ENCODE assay signal across 7 cellular contexts in genomic region chr10:23095966-23096813, GRCh38. TPM values are rescaled to one million over a fixed set of nuclear protein-coding genes. Genes with fewer than 3 reads are reported as not detected.
DNase-seq lines count a peak whose midpoint lies in the region; ATAC-seq and TF ChIP-seq lines count a peak whose summit lies in the region.

No MANE protein-coding gene starts in this region.

- peak; percentile 67 for DNase-seq in GM12865 (ENCODE audit: low read depth)
- DNase-seq in activated CD4-positive, alpha-beta T cell treated with anti-CD3 and anti-CD28 coated beads for 4 hours = peak; percentile 26 to 32
- peak; percentile 4 to 20 (median 7) for DNase-seq in effector memory CD8-positive, alpha-beta T cell
- DNase-seq in lung (ENCODE audit: low spot score) = peak; percentile 35
- peak; percentile 13 for DNase-seq in stimulated activated naive B cell treated with anti-CD40 and anti-IgM and Interleukin-4, amounts not matched to agents 10 μg/mL and 1 μg/mL and 100 μg/mL, for 72 hours

- H3K27me3 Mint-ChIP-seq in IgD-negative memory B cell = no peaks in the 10 kb centered on the region
- H3K27me3 Mint-ChIP-seq in effector memory CD8-positive, alpha-beta T cell = no peaks in the 10 kb centered on the region
- no peaks in the 10 kb centered on the region for H3K27me3 Mint-ChIP-seq in stimulated activated naive B cell treated with anti-CD40 and anti-IgM and Interleukin-4, amounts not matched to agents 10 μg/mL and 1 μg/mL and 100 μg/mL, for 72 hours

- H3K4me1 ChIP-seq in lung (ENCODE audit: control insufficient read depth in 2 of 2, insufficient read depth in 2 of 2, low read length in 2 of 2) = peaks cover 3 to 31% of the 10 kb centered on the region in 2 donors

- peak overlapping the region; percentile 95 to 97 for H3K27ac ChIP-seq in lung (ENCODE audit: low read depth in 1 of 2, low read length in 1 of 2)

- H3K4me3 ChIP-seq in GM12865 (ENCODE audit: low read depth, low read length) (peak overlapping the region; percentile 65), lung (peak overlapping the region; percentile 76)

- peaks cover 9 to 25% (median 21%) of the 10 kb centered on the region in 3 donors for H3K4me1 Mint-ChIP-seq in IgD-negative memory B cell
- H3K4me1 Mint-ChIP-seq in effector memory CD8-positive, alpha-beta T cell (ENCODE audit: low read depth in 2 of 2) = peaks cover 18 to 27% of the 10 kb centered on the region in 2 donors
- H3K4me1 Mint-ChIP-seq in stimulated activated naive B cell treated with anti-CD40 and anti-IgM and Interleukin-4, amounts not matched to agents 10 μg/mL and 1 μg/mL and 100 μg/mL, for 72 hours = peaks cover 13 to 18% of the 10 kb centered on the region in 2 donors

- H3K36me3 Mint-ChIP-seq in IgD-negative memory B cell = no peaks in the 10 kb centered on the region
- no peaks in the 10 kb centered on the region for H3K36me3 Mint-ChIP-seq in effector memory CD8-positive, alpha-beta T cell (ENCODE audit: insufficient read depth)
- no peaks in the 10 kb centered on the region for H3K36me3 Mint-ChIP-seq in stimulated activated naive B cell treated with anti-CD40 and anti-IgM and Interleukin-4, amounts not matched to agents 10 μg/mL and 1 μg/mL and 100 μg/mL, for 72 hours

- no peaks in the 10 kb centered on the region for H3K36me3 ChIP-seq in lung (ENCODE audit: control insufficient read depth in 2 of 2, insufficient read depth in 2 of 2, low read length in 2 of 2)

- 13 to 16% methylated on average over 21 of the region's 21 CpGs for whole genome bisulfite sequencing in lung, 2 donors

- peak overlapping the region; percentile 69 to 94 (median 90) for H3K4me3 Mint-ChIP-seq in IgD-negative memory B cell
- H3K4me3 Mint-ChIP-seq in effector memory CD8-positive, alpha-beta T cell = peak overlapping the region; percentile 83 to 87
- H3K4me3 Mint-ChIP-seq in stimulated activated naive B cell treated with anti-CD40 and anti-IgM and Interleukin-4, amounts not matched to agents 10 μg/mL and 1 μg/mL and 100 μg/mL, for 72 hours = peak overlapping the region; percentile 93 to 97

- no peaks in the 10 kb centered on the region for H3K27me3 ChIP-seq in lung (ENCODE audit: control insufficient read depth, insufficient read depth)

- H3K9me3 Mint-ChIP-seq in IgD-negative memory B cell = peaks cover 2 to 17% (median 2%) of the 10 kb centered on the region in 3 donors
- peaks cover 0 to 2% of the 10 kb centered on the region in 2 donors for H3K9me3 Mint-ChIP-seq in effector memory CD8-positive, alpha-beta T cell
- peaks cover 0 to 5% of the 10 kb centered on the region in 2 donors for H3K9me3 Mint-ChIP-seq in stimulated activated naive B cell treated with anti-CD40 and anti-IgM and Interleukin-4, amounts not matched to agents 10 μg/mL and 1 μg/mL and 100 μg/mL, for 72 hours

- no peak for TF ChIP-seq CTCF in GM12865 (IDR thresholded peaks at IDR 0.05; ENCODE audit: insufficient read depth, low read depth, low read length, missing control alignments)
- TF ChIP-seq CTCF in lung (IDR thresholded peaks at IDR 0.05; ENCODE audit: control extremely low read depth, extremely low read depth) = no peak

- H3K27ac Mint-ChIP-seq in IgD-negative memory B cell = peak overlapping the region; percentile 7 to 81 (median 80)
- peak overlapping the region; percentile 89 for H3K27ac Mint-ChIP-seq in effector memory CD8-positive, alpha-beta T cell
- peak overlapping the region; percentile 90 for H3K27ac Mint-ChIP-seq in stimulated activated naive B cell treated with anti-CD40 and anti-IgM and Interleukin-4, amounts not matched to agents 10 μg/mL and 1 μg/mL and 100 μg/mL, for 72 hours

- ATAC-seq in GM21723 (IDR thresholded peaks at IDR 0.05; ENCODE audit: unreplicated experiment) = peak; percentile 72
- peak; percentile 55 for ATAC-seq in effector memory CD8-positive, alpha-beta T cell (replicated peaks)
- peak; percentile 29 for ATAC-seq in lung (ENCODE audit: insufficient read depth, low FRiP score)
- peak; percentile 69 to 71 for ATAC-seq in stimulated activated naive B cell treated with anti-CD40 and anti-IgM and Interleukin-4, amounts not matched to agents 10 μg/mL and 1 μg/mL and 100 μg/mL, for 72 hours (replicated peaks)

- no peaks in the 10 kb centered on the region for H3K9me3 ChIP-seq in lung (ENCODE audit: control insufficient read depth in 2 of 2, insufficient read depth in 1 of 2, low read length in 1 of 2)

RNA-seq across cellular contexts. Expression of gene MSRB2, which starts 0.8 kb away (rescaled TPM):
- polyA plus RNA-seq in IgD-negative memory B cell (5.7 TPM), lung (10 to 100 TPM; 17.0 to 23.9 TPM)
- 10 to 100 TPM; 15.6 to 27.1 TPM for total RNA-seq in lung

Comparison
In these comparisons a context has a peak if more than half of its experiments do, and no peak if none do; other contexts are left out.
1. Peak in every context shown above with its lines: DNase-seq, ATAC-seq, H3K4me3 ChIP-seq and H3K27ac ChIP-seq.
2. DNase-seq: peak in every context shown above with its lines; median percentile 67 in GM12865; 35 in lung; 29 in activated CD4-positive, alpha-beta T cell treated with anti-CD3 and anti-CD28 coated beads for 4 hours; 13 in stimulated activated naive B cell treated with anti-CD40 and anti-IgM and Interleukin-4, amounts not matched to agents 10 μg/mL and 1 μg/mL and 100 μg/mL, for 72 hours; 7 in effector memory CD8-positive, alpha-beta T cell.